8 cellular contexts compared by ENCODE assay signal in genomic region chr1:11925196-11925937, GRCh38. TPM values are rescaled to one million over a fixed set of nuclear protein-coding genes. Genes with fewer than 3 reads are reported as not detected.
DNase-seq lines count a peak whose midpoint lies in the region; ATAC-seq and TF ChIP-seq lines count a peak whose summit lies in the region.
"Not testable (repeated sequence)": the region's sequence is repeated elsewhere in the genome, so short reads cannot be mapped to it uniquely, and the experiment has no call there.

No MANE protein-coding gene starts in this region.

- peak overlapping the region in 1 of 2 donors; percentile 87 for H3K27ac ChIP-seq in breast epithelium
- H3K27ac ChIP-seq in right atrium auricular region, testis: not testable (repeated sequence)

- H3K27me3 ChIP-seq in breast epithelium, right atrium auricular region, testis: not testable (repeated sequence)

- H3K36me3 Mint-ChIP-seq in T-helper 2 cell treated with Interferon-gamma antibody and Interleukin-4, amounts not matched to agents 5 μg/mL and 100 μg/mL, for 36 hours (ENCODE audit: low read depth) = peaks cover 28% of the 10 kb centered on the region
- H3K36me3 Mint-ChIP-seq in natural killer cell treated with Interleukin-12 subunit alpha and Interleukin-12 subunit beta and Interleukin-15 and Interleukin-18, amount 100 ng/mL, for 72 hours = not testable (repeated sequence)

- H3K4me1 ChIP-seq in breast epithelium (peaks cover 11 to 26% of the 10 kb centered on the region in 2 donors), right atrium auricular region (peaks cover 0 to 48% of the 10 kb centered on the region in 2 donors), testis (peaks cover 38% of the 10 kb centered on the region)

- H3K27ac Mint-ChIP-seq in T-helper 2 cell treated with Interferon-gamma antibody and Interleukin-4, amounts not matched to agents 5 μg/mL and 100 μg/mL, for 36 hours = not testable (repeated sequence)
- H3K27ac Mint-ChIP-seq in natural killer cell treated with Interleukin-12 subunit alpha and Interleukin-12 subunit beta and Interleukin-15 and Interleukin-18, amount 100 ng/mL, for 72 hours = peak overlapping the region; percentile 76 to 78

- TF ChIP-seq CTCF in breast epithelium (IDR thresholded peaks at IDR 0.05); right atrium auricular region (IDR thresholded peaks at IDR 0.05); testis (IDR thresholded peaks at IDR 0.05): not testable (repeated sequence)

- TF ChIP-seq POLR2A in breast epithelium (IDR thresholded peaks at IDR 0.05); testis (IDR thresholded peaks at IDR 0.05): not testable (repeated sequence)

- H3K4me3 ChIP-seq in breast epithelium (peak overlapping the region; percentile 52 to 82 (median 77)), right atrium auricular region (peak overlapping the region; percentile 61 to 67), testis (peak overlapping the region; percentile 64 to 67)

- not testable (repeated sequence) for H3K36me3 ChIP-seq in breast epithelium; testis (ENCODE audit: low read depth, missing control alignments)
- peaks cover 20% of the 10 kb centered on the region for H3K36me3 ChIP-seq in right atrium auricular region

- not testable (repeated sequence) for H3K9me3 Mint-ChIP-seq in T-helper 2 cell treated with Interferon-gamma antibody and Interleukin-4, amounts not matched to agents 5 μg/mL and 100 μg/mL, for 36 hours; natural killer cell treated with Interleukin-12 subunit alpha and Interleukin-12 subunit beta and Interleukin-15 and Interleukin-18, amount 100 ng/mL, for 72 hours

- 32% methylated on average over 6 of the region's 54 CpGs; no CpG with 5 or more reads in 1 of the 2 donors for WGBS in testis, 2 donors

- peak overlapping the region; percentile 87 for H3K4me3 Mint-ChIP-seq in T-helper 2 cell treated with Interferon-gamma antibody and Interleukin-4, amounts not matched to agents 5 μg/mL and 100 μg/mL, for 36 hours
- peak overlapping the region; percentile 92 for H3K4me3 Mint-ChIP-seq in natural killer cell treated with Interleukin-12 subunit alpha and Interleukin-12 subunit beta and Interleukin-15 and Interleukin-18, amount 100 ng/mL, for 72 hours

- DNase-seq in DMS79 treated with DMSO at 0.1 percent for 48 hours (lab: John Stamatoyannopoulos, UW) = peak; percentile 63
- not testable (repeated sequence) for DNase-seq in T-helper 2 cell treated with Interferon-gamma antibody and Interleukin-4, amounts not matched to agents 5 μg/mL and 100 μg/mL, for 36 hours (ENCODE audit: low spot score); breast epithelium (ENCODE audit: low spot score in 2 of 2); right atrium auricular region (ENCODE audit: low spot score); natural killer cell treated with Interleukin-12 subunit alpha and Interleukin-12 subunit beta and Interleukin-15 and Interleukin-18, amount 100 ng/mL, for 72 hours (ENCODE audit: low spot score); testis

- peaks cover 29% of the 10 kb centered on the region for H3K4me1 Mint-ChIP-seq in T-helper 2 cell treated with Interferon-gamma antibody and Interleukin-4, amounts not matched to agents 5 μg/mL and 100 μg/mL, for 36 hours (ENCODE audit: low read depth)
- H3K4me1 Mint-ChIP-seq in natural killer cell treated with Interleukin-12 subunit alpha and Interleukin-12 subunit beta and Interleukin-15 and Interleukin-18, amount 100 ng/mL, for 72 hours (ENCODE audit: low read depth in 2 of 2) = peaks cover 22 to 31% of the 10 kb centered on the region in 2 donors

- H3K9me3 ChIP-seq in breast epithelium, right atrium auricular region, testis: not testable (repeated sequence)

- intact Hi-C loops in breast epithelium (cut with DNase I; ENCODE audit: low total_unique reads); testis (cut with DNase I; ENCODE audit: low total_unique reads): not testable (repeated sequence)

- ATAC-seq in GM21737 (IDR thresholded peaks at IDR 0.05; ENCODE audit: unreplicated experiment) = peak; percentile 13
- ATAC-seq in HG03571 (IDR thresholded peaks at IDR 0.05; ENCODE audit: unreplicated experiment) = peak; percentile 7
- ATAC-seq in natural killer cell treated with Interleukin-12 subunit alpha and Interleukin-12 subunit beta and Interleukin-15 and Interleukin-18, amount 100 ng/mL, for 72 hours = peak in 1 of 2 donors; percentile 32

- H3K27me3 Mint-ChIP-seq in T-helper 2 cell treated with Interferon-gamma antibody and Interleukin-4, amounts not matched to agents 5 μg/mL and 100 μg/mL, for 36 hours (ENCODE audit: low read depth); natural killer cell treated with Interleukin-12 subunit alpha and Interleukin-12 subunit beta and Interleukin-15 and Interleukin-18, amount 100 ng/mL, for 72 hours: not testable (repeated sequence)

RNA-seq across cellular contexts. Expression of gene KIAA2013, which starts 0.9 kb away (rescaled TPM):
- total RNA-seq in breast epithelium (10 to 100 TPM; 40.3 to 62.7 (median 51.4) TPM), right atrium auricular region (10 to 100 TPM; 70.8 to 73.2 TPM), testis (100 to 1,000 TPM; 140 to 144 TPM)
- 10 to 100 TPM; 50.5 to 59.8 TPM for total RNA-seq in natural killer cell treated with Interleukin-12 subunit alpha and Interleukin-12 subunit beta and Interleukin-15 and Interleukin-18, amount 100 ng/mL, for 72 hours
- 73.5 TPM for polyA plus RNA-seq in testis (ENCODE audit: insufficient read depth, low read depth, low replicate concordance)

RNA-seq across cellular contexts. Expression of gene PLOD1, which starts 9.2 kb away (rescaled TPM):
- total RNA-seq in breast epithelium (10 to 100 TPM; 45.9 to 86.1 (median 57.5) TPM), right atrium auricular region (10 to 100 TPM; 56.1 to 58.1 TPM), testis (10 to 100 TPM; 33.1 to 62.0 TPM)
- total RNA-seq in natural killer cell treated with Interleukin-12 subunit alpha and Interleukin-12 subunit beta and Interleukin-15 and Interleukin-18, amount 100 ng/mL, for 72 hours = 10 to 100 TPM; 50.7 to 72.4 TPM
- polyA plus RNA-seq in testis (ENCODE audit: insufficient read depth, low read depth, low replicate concordance) = 41.3 TPM

RNA-seq across cellular contexts. Expression of gene MFN2, which starts 54.9 kb away (rescaled TPM):
- total RNA-seq in breast epithelium = 10 to 100 TPM; 51.4 to 64.9 (median 62.1) TPM
- 100 to 1,000 TPM; 367 to 466 TPM for total RNA-seq in right atrium auricular region
- 100 to 1,000 TPM in 1 of 2 donors, 10 to 100 TPM in 1; 75.2 to 101 TPM for total RNA-seq in natural killer cell treated with Interleukin-12 subunit alpha and Interleukin-12 subunit beta and Interleukin-15 and Interleukin-18, amount 100 ng/mL, for 72 hours
- 10 to 100 TPM; 77.5 to 95.3 TPM for total RNA-seq in testis
- 80.0 TPM for polyA plus RNA-seq in testis (ENCODE audit: insufficient read depth, low read depth, low replicate concordance)
